In genomic region chr2:65435625-65436168, GRCh38 we compare ENCODE assay signal across 8 cellular contexts. TPM values are rescaled to one million over a fixed set of nuclear protein-coding genes. Genes with fewer than 3 reads are reported as not detected.
A peak's percentile ranks its signal among the peaks of the same experiment; 100 is the strongest.
DNase-seq lines count a peak whose midpoint lies in the region; ATAC-seq and TF ChIP-seq lines count a peak whose summit lies in the region.

No MANE protein-coding gene starts in this region.

- peak; percentile 33 for DNase-seq in NCI-H2196 treated with DMSO at 0.1 percent for 48 hours (lab: John Stamatoyannopoulos, UW; ENCODE audit: unreplicated experiment)
- DNase-seq in activated CD4-positive, CD25-positive, alpha-beta regulatory T cell treated with anti-CD3 and anti-CD28 coated beads, Interleukin-2, amount 50 U/mL, for 72 hours, result peak; percentile 34
- DNase-seq in dermis blood vessel endothelial cell, result peak; percentile 70
- peak; percentile 96 for DNase-seq in left kidney (ENCODE audit: low read depth, low spot score)
- DNase-seq in stimulated activated CD4-positive, alpha-beta T cell treated with anti-CD3 and anti-CD28 coated beads, Interleukin-15, amount 100 ng/mL, for 24 hours, result peak; percentile 66
- DNase-seq in OCI-M2 (lab: John Stamatoyannopoulos, UW; ENCODE audit: unreplicated experiment), result no peak

- peak; percentile 12 for TF ChIP-seq CTCF in GM12873 (IDR thresholded peaks at IDR 0.05; ENCODE audit: insufficient read depth, low read depth, low read length, missing control alignments)

- ATAC-seq in HG03039 (IDR thresholded peaks at IDR 0.05; ENCODE audit: unreplicated experiment), result peak; percentile 14

RNA-seq across cellular contexts. Expression of gene SPRED2, which starts 3.3 kb away (rescaled TPM):
- total RNA-seq in dermis blood vessel endothelial cell, result 2.2 and 4.8 TPM in 2 replicates
